In genomic region chr3:10287936-10288574, GRCh38 we compare ENCODE assay signal across 28 cellular contexts. TPM values are rescaled to one million over a fixed set of nuclear protein-coding genes. Genes with fewer than 3 reads are reported as not detected.
"Had no signal": no experiment of that assay in that cellular context is flagged by ENCODE, and none has a peak within 500 bp of the region (broad histone marks: within the 10 kb centered on the region; RNA-seq: fewer than 3 reads in every experiment).

No MANE protein-coding gene starts in this region.

- H3K9me3 ChIP-seq: left lung, mucosa of descending colon, psoas muscle, sigmoid colon, suprapubic skin, transverse colon, upper lobe of right lung, vagina had no signal

- H3K27me3 Mint-ChIP-seq: naive B cell; natural killer cell treated with Interleukin-12 subunit alpha and Interleukin-12 subunit beta and Interleukin-15 and Interleukin-18, amount 100 ng/mL, for 72 hours; stimulated activated naive CD8-positive, alpha-beta T cell treated with anti-CD3 and anti-CD28 coated beads, Interleukin-15, amount 100 ng/mL, for 72 hours had no signal

- H3K4me3 ChIP-seq: dorsolateral prefrontal cortex, left lung, mucosa of descending colon, psoas muscle, sigmoid colon, suprapubic skin, transverse colon, upper lobe of right lung, vagina had no signal

- H3K27ac Mint-ChIP-seq: mesothelial cell of epicardium; stimulated activated naive CD8-positive, alpha-beta T cell treated with anti-CD3 and anti-CD28 coated beads, Interleukin-15, amount 100 ng/mL, for 72 hours had no signal

- H3K36me3 Mint-ChIP-seq: mesothelial cell of epicardium, naive B cell had no signal

- H3K27me3 ChIP-seq: dorsolateral prefrontal cortex, left lung, sigmoid colon, suprapubic skin, transverse colon, upper lobe of right lung, vagina had no signal

- DNase-seq: dorsolateral prefrontal cortex; effector CD4-positive, alpha-beta T cell; hypothalamus; kidney; left cardiac atrium; left lung; mesenchymal stem cell; mucosa of descending colon; naive B cell; psoas muscle; right cardiac atrium; sigmoid colon; stimulated activated CD4-positive, alpha-beta T cell treated with anti-CD3 and anti-CD28 coated beads, Interleukin-2, amount 100 ng/mL, for 24 hours; stimulated activated CD4-positive, alpha-beta T cell treated with anti-CD3 and anti-CD28 coated beads, Interleukin-4, amount 100 ng/mL, for 4 hours; stimulated activated naive CD4-positive, alpha-beta T cell; stimulated activated naive CD8-positive, alpha-beta T cell treated with anti-CD3 and anti-CD28 coated beads, Interleukin-15, amount 100 ng/mL, for 72 hours; transverse colon had no signal

- H3K4me3 Mint-ChIP-seq: mesothelial cell of epicardium; naive B cell; natural killer cell treated with Interleukin-12 subunit alpha and Interleukin-12 subunit beta and Interleukin-15 and Interleukin-18, amount 100 ng/mL, for 72 hours; neural crest cell; stimulated activated naive CD8-positive, alpha-beta T cell treated with anti-CD3 and anti-CD28 coated beads, Interleukin-15, amount 100 ng/mL, for 72 hours had no signal

- H3K4me1 ChIP-seq: parathyroid adenoma, psoas muscle, transverse colon, upper lobe of right lung, vagina had no signal

- ATAC-seq: left cardiac atrium; left lung; mucosa of descending colon; natural killer cell treated with Interleukin-12 subunit alpha and Interleukin-12 subunit beta and Interleukin-15 and Interleukin-18, amount 100 ng/mL, for 72 hours; psoas muscle; right cardiac atrium; stimulated activated naive CD8-positive, alpha-beta T cell treated with anti-CD3 and anti-CD28 coated beads, Interleukin-15, amount 100 ng/mL, for 72 hours; upper lobe of right lung had no signal

- H3K4me1 Mint-ChIP-seq: mesothelial cell of epicardium, neural crest cell had no signal

- H3K9me3 Mint-ChIP-seq: mesothelial cell of epicardium; naive B cell; natural killer cell treated with Interleukin-12 subunit alpha and Interleukin-12 subunit beta and Interleukin-15 and Interleukin-18, amount 100 ng/mL, for 72 hours; neural crest cell; stimulated activated naive CD8-positive, alpha-beta T cell treated with anti-CD3 and anti-CD28 coated beads, Interleukin-15, amount 100 ng/mL, for 72 hours had no signal

- H3K27ac ChIP-seq: left lung, parathyroid adenoma, psoas muscle, sigmoid colon, suprapubic skin, transverse colon, upper lobe of right lung, vagina had no signal

RNA-seq across cellular contexts. Expression of gene GHRL, which starts 4.7 kb away (rescaled TPM):
- total RNA-seq: fibroblast of villous mesenchyme, frontal cortex, lower leg skin, renal cortical epithelial cell, right cardiac atrium, vagina had no signal
